ENCODE assay signal across 9 cellular contexts in the genomic region with DNA sequence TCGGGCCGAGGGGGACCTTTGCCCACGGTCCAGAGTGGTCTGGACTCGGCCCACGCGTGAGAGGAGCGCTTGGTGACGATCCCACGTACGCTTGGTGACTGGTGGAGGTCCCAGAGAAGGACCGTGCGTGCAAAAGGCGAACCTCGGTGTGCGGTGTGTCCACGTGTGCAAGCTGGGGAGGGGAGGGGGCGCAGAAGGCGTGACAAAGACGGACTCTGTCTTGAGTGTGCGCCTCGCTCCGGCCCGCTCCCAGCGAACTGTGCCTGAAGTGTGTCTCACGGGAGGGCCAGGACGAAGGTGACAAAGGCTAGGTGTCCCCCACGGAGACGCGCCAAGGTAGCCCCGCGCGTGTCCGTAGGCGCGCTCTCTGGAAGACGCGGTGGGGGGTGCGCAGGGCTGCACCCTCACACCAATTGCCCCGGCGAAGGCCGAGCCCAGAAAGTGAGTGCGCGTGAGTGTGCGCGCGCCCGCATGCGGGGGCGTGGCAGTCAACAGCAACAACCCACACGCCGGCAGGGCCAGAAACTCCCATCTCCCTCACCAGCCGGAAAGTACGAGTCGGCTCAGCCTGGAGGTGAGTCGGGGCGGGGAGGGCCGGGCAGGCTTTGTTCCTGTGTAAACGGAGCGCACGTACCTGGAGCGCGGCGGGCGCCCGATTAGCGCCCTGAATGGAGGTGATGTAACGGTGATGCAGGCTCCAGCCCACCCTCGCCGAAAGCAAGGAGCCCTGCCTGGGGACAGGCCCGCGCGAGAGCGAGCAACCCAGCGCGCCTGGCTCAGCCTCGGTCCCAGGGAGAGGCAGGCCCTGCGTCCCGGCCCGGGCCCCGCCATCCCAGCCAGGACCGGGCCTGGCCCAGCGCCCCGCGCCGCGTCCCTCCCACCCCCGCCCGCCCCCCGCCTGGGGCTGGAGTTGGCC. TPM values are rescaled to one million over a fixed set of nuclear protein-coding genes. Genes with fewer than 3 reads are reported as not detected.
DNase-seq lines count a peak whose midpoint lies in the region; ATAC-seq and TF ChIP-seq lines count a peak whose summit lies in the region.
"Had no signal": no experiment of that assay in that cellular context is flagged by ENCODE, and none has a peak within 500 bp of the region (broad histone marks: within the 10 kb centered on the region; RNA-seq: fewer than 3 reads in every experiment).

A gene with protein sequence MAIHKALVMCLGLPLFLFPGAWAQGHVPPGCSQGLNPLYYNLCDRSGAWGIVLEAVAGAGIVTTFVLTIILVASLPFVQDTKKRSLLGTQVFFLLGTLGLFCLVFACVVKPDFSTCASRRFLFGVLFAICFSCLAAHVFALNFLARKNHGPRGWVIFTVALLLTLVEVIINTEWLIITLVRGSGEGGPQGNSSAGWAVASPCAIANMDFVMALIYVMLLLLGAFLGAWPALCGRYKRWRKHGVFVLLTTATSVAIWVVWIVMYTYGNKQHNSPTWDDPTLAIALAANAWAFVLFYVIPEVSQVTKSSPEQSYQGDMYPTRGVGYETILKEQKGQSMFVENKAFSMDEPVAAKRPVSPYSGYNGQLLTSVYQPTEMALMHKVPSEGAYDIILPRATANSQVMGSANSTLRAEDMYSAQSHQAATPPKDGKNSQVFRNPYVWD (plus strand): TSS at position 521 of the 916 bp plus-strand sequence. CDS start 7,689 bp downstream, outside the sequence.

- TF ChIP-seq CTCF in right atrium auricular region (IDR thresholded peaks at IDR 0.05): no peak

- H3K4me1 ChIP-seq in right atrium auricular region (peaks cover 0 to 59% of the 10 kb centered on the region in 2 donors), rectal smooth muscle tissue (ENCODE audit: control insufficient read depth, insufficient read depth, low read length) (peaks cover 7% of the 10 kb centered on the region)

- H3K27me3 Mint-ChIP-seq in activated naive CD8-positive, alpha-beta T cell treated with anti-CD3 and anti-CD28 coated beads, Interleukin-2, amount 50 U/mL, for 24 hours: peaks cover 63% of the 10 kb centered on the region

- peak; percentile 71 for ATAC-seq in activated naive CD8-positive, alpha-beta T cell treated with anti-CD3 and anti-CD28 coated beads, Interleukin-2, amount 50 U/mL, for 24 hours
- ATAC-seq in GM18520 (IDR thresholded peaks at IDR 0.05; ENCODE audit: unreplicated experiment): no peak

- no peak within 1 kb of the TSS for H3K27ac Mint-ChIP-seq in activated naive CD8-positive, alpha-beta T cell treated with anti-CD3 and anti-CD28 coated beads, Interleukin-2, amount 50 U/mL, for 24 hours

- H3K9me3 Mint-ChIP-seq in activated naive CD8-positive, alpha-beta T cell treated with anti-CD3 and anti-CD28 coated beads, Interleukin-2, amount 50 U/mL, for 24 hours: peaks cover 7% of the 10 kb centered on the region

- H3K27ac ChIP-seq in right atrium auricular region (peak within 1 kb of the TSS; percentile 96 to 97), rectal smooth muscle tissue (ENCODE audit: low read depth, low read length) (peak within 1 kb of the TSS; percentile 89)

- H3K9ac ChIP-seq in rectal smooth muscle tissue (ENCODE audit: low read length): peak within 1 kb of the TSS; percentile 84

- H3K4me1 Mint-ChIP-seq in activated naive CD8-positive, alpha-beta T cell treated with anti-CD3 and anti-CD28 coated beads, Interleukin-2, amount 50 U/mL, for 24 hours: peaks cover 21% of the 10 kb centered on the region

- POLR2A ChIA-PET in HEK293T (lab: Yijun Ruan, JAX): interaction anchor here (1.3 to 2.9 kb wide), 2 partner anchors 21 to 27 kb away, joined by 3 to 20 read pairs; no protein-coding TSS in a partner anchor

- peak within 1 kb of the TSS; percentile 51 for H3K4me3 Mint-ChIP-seq in activated naive CD8-positive, alpha-beta T cell treated with anti-CD3 and anti-CD28 coated beads, Interleukin-2, amount 50 U/mL, for 24 hours

- H3K27me3 ChIP-seq in right atrium auricular region (no peaks in the 10 kb centered on the region), rectal smooth muscle tissue (ENCODE audit: control insufficient read depth, insufficient read depth, low read length) (peaks cover 4% of the 10 kb centered on the region)

- H3K9me3 ChIP-seq in right atrium auricular region: no peaks in the 10 kb centered on the region

- no peaks in the 10 kb centered on the region for H3K36me3 Mint-ChIP-seq in activated naive CD8-positive, alpha-beta T cell treated with anti-CD3 and anti-CD28 coated beads, Interleukin-2, amount 50 U/mL, for 24 hours (ENCODE audit: low read depth)

- DNase-seq in Ammon's horn (ENCODE audit: low spot score): peak; percentile 54
- peak; percentile 71 for DNase-seq in HEK293T (ENCODE audit: extremely low spot score)
- peak; percentile 32 to 34 for DNase-seq in NOMO-1 (lab: John Stamatoyannopoulos, UW; ENCODE audit: unreplicated experiment in 2 of 2)
- DNase-seq in activated naive CD8-positive, alpha-beta T cell treated with anti-CD3 and anti-CD28 coated beads, Interleukin-2, amount 50 U/mL, for 24 hours: peak; percentile 68
- DNase-seq in right atrium auricular region (ENCODE audit: low spot score): peak; percentile 77
- DNase-seq in GM03348 (ENCODE audit: low spot score): no peak

- no peaks in the 10 kb centered on the region for H3K36me3 ChIP-seq in right atrium auricular region
- H3K36me3 ChIP-seq in rectal smooth muscle tissue (ENCODE audit: control insufficient read depth, insufficient read depth, low read length): no peaks in the 10 kb centered on the region

- H3K4me3 ChIP-seq in right atrium auricular region (peak within 1 kb of the TSS; percentile 55 to 68), rectal smooth muscle tissue (ENCODE audit: low read length) (peak within 1 kb of the TSS; percentile 86)

- CTCF ChIA-PET in HEK293T (lab: Yijun Ruan, JAX): no interaction called here

TF ChIP-seq in HEK293T, 16 proteins besides CTCF, POLR2A, EP300 and RAD21:
- no peak for TF ChIP-seq LEF1 (IDR thresholded peaks at IDR 0.05; ENCODE audit: borderline replicate concordance)
- peak; percentile 73 for TF ChIP-seq L3MBTL2 (conservative IDR thresholded peaks at IDR 0.05)

RNA-seq across cellular contexts. Expression of the gene that starts here (rescaled TPM):
- 10 to 100 TPM; 39.0 to 48.0 TPM for total RNA-seq in right atrium auricular region
- total RNA-seq: myocyte had no signal
